Comparison of ENCODE assay signal across 2 cellular contexts in the genomic region with DNA sequence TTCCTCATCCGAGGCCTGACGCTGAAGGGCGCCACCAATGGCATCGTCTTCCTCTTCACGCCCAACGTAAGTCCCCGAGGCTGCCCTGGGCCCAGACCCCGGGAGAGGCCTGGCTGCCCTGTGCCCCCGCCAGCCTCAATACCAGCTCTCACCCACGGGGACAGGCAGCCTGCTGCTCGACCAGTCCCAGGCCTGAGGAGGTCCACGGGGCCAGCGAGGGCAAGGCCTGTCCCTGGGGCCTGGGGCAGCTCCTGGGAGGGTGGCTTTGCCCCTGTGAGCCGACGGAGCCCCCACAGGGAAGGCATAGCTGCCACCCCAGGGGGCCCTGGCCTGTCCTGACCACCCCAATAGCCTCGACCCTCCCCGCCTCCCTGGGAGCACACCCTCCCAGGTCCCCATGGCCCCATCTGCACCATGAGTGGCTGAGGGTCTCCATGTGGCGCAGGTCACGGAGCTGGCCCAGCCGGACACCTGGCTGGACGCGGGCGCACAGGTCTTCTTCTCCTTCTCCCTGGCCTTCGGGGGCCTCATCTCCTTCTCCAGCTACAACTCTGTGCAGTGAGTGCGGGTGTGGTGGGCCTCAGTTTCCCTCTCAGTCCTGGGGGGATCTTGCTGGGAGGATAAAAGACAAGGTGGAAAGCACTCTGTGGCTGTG.
TF ChIP-seq lines count a peak whose summit lies in the region.

No MANE protein-coding gene starts in this region.

TF ChIP-seq in HepG2, 621 proteins besides CTCF, POLR2A, EP300 and RAD21:
- TF ChIP-seq ZNF720 (CRISPR knock-in tag; IDR thresholded peaks at IDR 0.05) (no peak), MAFK (conservative IDR thresholded peaks at IDR 0.05 in 1 of 2, IDR thresholded peaks at IDR 0.05 in 1 of 2; ENCODE audit: low read length in 2 of 2) (no peak), ZNF121 (CRISPR knock-in tag; IDR thresholded peaks at IDR 0.05) (no peak), PPARG (CRISPR knock-in tag; conservative IDR thresholded peaks at IDR 0.05) (no peak), MZF1 (CRISPR knock-in tag; IDR thresholded peaks at IDR 0.05; ENCODE audit: borderline replicate concordance) (no peak), ZNF17 (CRISPR knock-in tag; IDR thresholded peaks at IDR 0.05) (no peak), ZNF382 (CRISPR knock-in tag; IDR thresholded peaks at IDR 0.05; ENCODE audit: borderline replicate concordance) (no peak), ZNF20 (CRISPR knock-in tag; IDR thresholded peaks at IDR 0.05) (no peak), MAFG (CRISPR knock-in tag; IDR thresholded peaks at IDR 0.05) (no peak), ZNF562 (CRISPR knock-in tag; IDR thresholded peaks at IDR 0.05; ENCODE audit: borderline replicate concordance) (no peak), ZNF136 (CRISPR knock-in tag; IDR thresholded peaks at IDR 0.05; ENCODE audit: low read depth) (no peak), ZNF138 (CRISPR knock-in tag; IDR thresholded peaks at IDR 0.05; ENCODE audit: low read depth) (no peak), PLRG1 (conservative IDR thresholded peaks at IDR 0.05) (no peak), REL (CRISPR knock-in tag; conservative IDR thresholded peaks at IDR 0.05) (no peak), ZNF850 (CRISPR knock-in tag; conservative IDR thresholded peaks at IDR 0.05) (no peak), ZNF468 (CRISPR knock-in tag; IDR thresholded peaks at IDR 0.05) (no peak)
- TF ChIP-seq, protein P1, sequence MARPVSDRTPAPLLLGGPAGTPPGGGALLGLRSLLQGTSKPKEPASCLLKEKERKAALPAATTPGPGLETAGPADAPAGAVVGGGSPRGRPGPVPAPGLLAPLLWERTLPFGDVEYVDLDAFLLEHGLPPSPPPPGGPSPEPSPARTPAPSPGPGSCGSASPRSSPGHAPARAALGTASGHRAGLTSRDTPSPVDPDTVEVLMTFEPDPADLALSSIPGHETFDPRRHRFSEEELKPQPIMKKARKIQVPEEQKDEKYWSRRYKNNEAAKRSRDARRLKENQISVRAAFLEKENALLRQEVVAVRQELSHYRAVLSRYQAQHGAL (CRISPR knock-in tag; IDR thresholded peaks at IDR 0.05; ENCODE audit: not compliant biosample characterization): no peak
- TF ChIP-seq, protein P2, sequence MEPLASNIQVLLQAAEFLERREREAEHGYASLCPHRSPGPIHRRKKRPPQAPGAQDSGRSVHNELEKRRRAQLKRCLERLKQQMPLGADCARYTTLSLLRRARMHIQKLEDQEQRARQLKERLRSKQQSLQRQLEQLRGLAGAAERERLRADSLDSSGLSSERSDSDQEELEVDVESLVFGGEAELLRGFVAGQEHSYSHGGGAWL (CRISPR knock-in tag; IDR thresholded peaks at IDR 0.05): no peak
- TF ChIP-seq, protein P3, sequence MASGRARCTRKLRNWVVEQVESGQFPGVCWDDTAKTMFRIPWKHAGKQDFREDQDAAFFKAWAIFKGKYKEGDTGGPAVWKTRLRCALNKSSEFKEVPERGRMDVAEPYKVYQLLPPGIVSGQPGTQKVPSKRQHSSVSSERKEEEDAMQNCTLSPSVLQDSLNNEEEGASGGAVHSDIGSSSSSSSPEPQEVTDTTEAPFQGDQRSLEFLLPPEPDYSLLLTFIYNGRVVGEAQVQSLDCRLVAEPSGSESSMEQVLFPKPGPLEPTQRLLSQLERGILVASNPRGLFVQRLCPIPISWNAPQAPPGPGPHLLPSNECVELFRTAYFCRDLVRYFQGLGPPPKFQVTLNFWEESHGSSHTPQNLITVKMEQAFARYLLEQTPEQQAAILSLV (CRISPR knock-in tag; IDR thresholded peaks at IDR 0.05; ENCODE audit: borderline replicate concordance): no peak
- TF ChIP-seq, protein P4, sequence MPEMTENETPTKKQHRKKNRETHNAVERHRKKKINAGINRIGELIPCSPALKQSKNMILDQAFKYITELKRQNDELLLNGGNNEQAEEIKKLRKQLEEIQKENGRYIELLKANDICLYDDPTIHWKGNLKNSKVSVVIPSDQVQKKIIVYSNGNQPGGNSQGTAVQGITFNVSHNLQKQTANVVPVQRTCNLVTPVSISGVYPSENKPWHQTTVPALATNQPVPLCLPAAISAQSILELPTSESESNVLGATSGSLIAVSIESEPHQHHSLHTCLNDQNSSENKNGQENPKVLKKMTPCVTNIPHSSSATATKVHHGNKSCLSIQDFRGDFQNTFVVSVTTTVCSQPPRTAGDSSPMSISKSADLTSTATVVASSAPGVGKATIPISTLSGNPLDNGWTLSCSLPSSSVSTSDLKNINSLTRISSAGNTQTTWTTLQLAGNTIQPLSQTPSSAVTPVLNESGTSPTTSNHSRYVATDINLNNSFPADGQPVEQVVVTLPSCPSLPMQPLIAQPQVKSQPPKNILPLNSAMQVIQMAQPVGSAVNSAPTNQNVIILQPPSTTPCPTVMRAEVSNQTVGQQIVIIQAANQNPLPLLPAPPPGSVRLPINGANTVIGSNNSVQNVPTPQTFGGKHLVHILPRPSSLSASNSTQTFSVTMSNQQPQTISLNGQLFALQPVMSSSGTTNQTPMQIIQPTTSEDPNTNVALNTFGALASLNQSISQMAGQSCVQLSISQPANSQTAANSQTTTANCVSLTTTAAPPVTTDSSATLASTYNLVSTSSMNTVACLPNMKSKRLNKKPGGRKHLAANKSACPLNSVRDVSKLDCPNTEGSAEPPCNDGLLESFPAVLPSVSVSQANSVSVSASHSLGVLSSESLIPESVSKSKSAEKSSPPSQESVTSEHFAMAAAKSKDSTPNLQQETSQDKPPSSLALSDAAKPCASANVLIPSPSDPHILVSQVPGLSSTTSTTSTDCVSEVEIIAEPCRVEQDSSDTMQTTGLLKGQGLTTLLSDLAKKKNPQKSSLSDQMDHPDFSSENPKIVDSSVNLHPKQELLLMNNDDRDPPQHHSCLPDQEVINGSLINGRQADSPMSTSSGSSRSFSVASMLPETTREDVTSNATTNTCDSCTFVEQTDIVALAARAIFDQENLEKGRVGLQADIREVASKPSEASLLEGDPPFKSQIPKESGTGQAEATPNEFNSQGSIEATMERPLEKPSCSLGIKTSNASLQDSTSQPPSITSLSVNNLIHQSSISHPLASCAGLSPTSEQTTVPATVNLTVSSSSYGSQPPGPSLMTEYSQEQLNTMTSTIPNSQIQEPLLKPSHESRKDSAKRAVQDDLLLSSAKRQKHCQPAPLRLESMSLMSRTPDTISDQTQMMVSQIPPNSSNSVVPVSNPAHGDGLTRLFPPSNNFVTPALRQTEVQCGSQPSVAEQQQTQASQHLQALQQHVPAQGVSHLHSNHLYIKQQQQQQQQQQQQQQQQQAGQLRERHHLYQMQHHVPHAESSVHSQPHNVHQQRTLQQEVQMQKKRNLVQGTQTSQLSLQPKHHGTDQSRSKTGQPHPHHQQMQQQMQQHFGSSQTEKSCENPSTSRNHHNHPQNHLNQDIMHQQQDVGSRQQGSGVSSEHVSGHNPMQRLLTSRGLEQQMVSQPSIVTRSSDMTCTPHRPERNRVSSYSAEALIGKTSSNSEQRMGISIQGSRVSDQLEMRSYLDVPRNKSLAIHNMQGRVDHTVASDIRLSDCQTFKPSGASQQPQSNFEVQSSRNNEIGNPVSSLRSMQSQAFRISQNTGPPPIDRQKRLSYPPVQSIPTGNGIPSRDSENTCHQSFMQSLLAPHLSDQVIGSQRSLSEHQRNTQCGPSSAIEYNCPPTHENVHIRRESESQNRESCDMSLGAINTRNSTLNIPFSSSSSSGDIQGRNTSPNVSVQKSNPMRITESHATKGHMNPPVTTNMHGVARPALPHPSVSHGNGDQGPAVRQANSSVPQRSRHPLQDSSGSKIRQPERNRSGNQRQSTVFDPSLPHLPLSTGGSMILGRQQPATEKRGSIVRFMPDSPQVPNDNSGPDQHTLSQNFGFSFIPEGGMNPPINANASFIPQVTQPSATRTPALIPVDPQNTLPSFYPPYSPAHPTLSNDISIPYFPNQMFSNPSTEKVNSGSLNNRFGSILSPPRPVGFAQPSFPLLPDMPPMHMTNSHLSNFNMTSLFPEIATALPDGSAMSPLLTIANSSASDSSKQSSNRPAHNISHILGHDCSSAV (CRISPR knock-in tag; IDR thresholded peaks at IDR 0.05; ENCODE audit: borderline replicate concordance): no peak

TF ChIP-seq in WTC11, 78 proteins besides CTCF, POLR2A, EP300 and RAD21:
- no peak for TF ChIP-seq ZNF232 (CRISPR knock-in tag; IDR thresholded peaks at IDR 0.05)
- TF ChIP-seq NR3C1 (CRISPR knock-in tag; conservative IDR thresholded peaks at IDR 0.05; ENCODE audit: low read depth): no peak
TF ChIP-seq in WTC11: peak in this region for 0.
